8 cellular contexts compared by ENCODE assay signal in the genomic region with DNA sequence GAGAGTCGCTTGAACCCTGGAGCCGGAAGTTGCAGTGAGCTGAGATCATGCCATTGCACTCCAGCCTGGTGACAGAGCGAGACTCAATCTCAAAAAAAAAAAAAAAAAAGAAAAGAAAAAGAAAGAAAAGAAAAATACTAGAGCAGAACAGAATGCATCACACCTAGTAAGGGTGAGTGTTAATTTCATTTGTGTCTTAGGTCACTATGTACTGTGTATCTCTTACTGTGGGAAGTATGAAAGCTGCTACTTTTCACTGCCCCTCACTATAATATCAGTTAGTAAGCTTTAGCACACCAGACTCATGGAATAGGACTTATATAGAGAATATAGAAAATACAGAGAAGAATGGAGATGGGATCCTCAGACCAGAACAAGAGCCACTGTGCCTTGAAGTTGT. TPM values are rescaled to one million over a fixed set of nuclear protein-coding genes. Genes with fewer than 3 reads are reported as not detected.
A peak's percentile ranks its signal among the peaks of the same experiment; 100 is the strongest.
DNase-seq lines count a peak whose midpoint lies in the region; ATAC-seq, FAIRE-seq and TF ChIP-seq lines count a peak whose summit lies in the region.

No MANE protein-coding gene starts in this region.

- no peaks in the 10 kb centered on the region for H3K9me2 ChIP-seq in OCI-LY7 (ENCODE audit: insufficient read depth, low read length)

- intact Hi-C loops in OCI-LY7 (cut with micrococcal nuclease; ENCODE audit: unreplicated experiment) (loop anchor here (2.0 kb wide), 2 partner anchors 70 to 80 kb away; no protein-coding TSS in a partner anchor), HepG2 (cut with micrococcal nuclease; ENCODE audit: unreplicated experiment) (loop anchor here (1.0 to 2.0 kb wide), 2 partner anchors 28 to 80 kb away; no protein-coding TSS in a partner anchor)

- WGBS in A549 (ENCODE audit: missing lambda C conversion rate), result 96% methylated on average over 3 of the region's 3 CpGs
- 96% methylated on average over 3 of the region's 3 CpGs for WGBS in HepG2 (ENCODE audit: low lambda C conversion rate)

- no peak for TF ChIP-seq CTCF in A549 (IDR thresholded peaks at IDR 0.05)
- no peak for TF ChIP-seq CTCF in OCI-LY7 (conservative IDR thresholded peaks at IDR 0.05; ENCODE audit: low read length)
- no peak for TF ChIP-seq CTCF in HepG2 (CRISPR knock-in tag; IDR thresholded peaks at IDR 0.05)

- in situ Hi-C loops in HepG2 (cut with HindIII; ENCODE audit: extremely low pct_ligation_motif_present, low pct_unique_long_range_greater_than_20kb), result loop anchor here (5.0 kb wide), 1 partner anchor 39 kb away; no protein-coding TSS in a partner anchor

- H4K20me1 ChIP-seq in OCI-LY7 (ENCODE audit: insufficient read depth, low read length), result no peaks in the 10 kb centered on the region
- no peaks in the 10 kb centered on the region for H4K20me1 ChIP-seq in HepG2 (ENCODE audit: insufficient read depth, low read length)

- BruUV-seq in OCI-LY7 (replicated peaks; lab: Mats Ljungman, UMichigan), result no TSS peak
- BruUV-seq in HepG2 (replicated peaks; lab: Mats Ljungman, UMichigan), result no TSS peak

- H3K4me3 ChIP-seq in A549, result no peak overlapping the region
- no peak overlapping the region for H3K4me3 ChIP-seq in OCI-LY7 (ENCODE audit: low read depth, low read length, poor library complexity, severe bottlenecking)
- H3K4me3 ChIP-seq in HepG2 (replicated peaks in 1 of 3; ENCODE audit: insufficient read depth in 1 of 3, low read depth in 2 of 3, low read length in 3 of 3), result no peak overlapping the region

- CTCF ChIA-PET in A549 (lab: Yijun Ruan, JAX), result interaction anchor here (1.1 to 6.0 kb wide), 15 partner anchors 9 to 138 kb away, joined by 3 to 38 read pairs (median 10); partner anchors contain the start of gene ZBTB38
- CTCF ChIA-PET in OCI-LY7 (lab: Charles Lee; ENCODE audit: unreplicated experiment), result interaction anchor here (0.5 to 1.6 kb wide), 4 partner anchors 10 to 209 kb away, joined by 3 to 4 read pairs (median 4); partner anchors contain the start of gene PXYLP1
- CTCF ChIA-PET in HepG2 (lab: Yijun Ruan, JAX; ENCODE audit: low intra/inter-chr PET ratio, low total read pairs), result interaction anchor here (2.0 to 2.7 kb wide), 2 partner anchors 80 to 129 kb away, joined by 8 to 23 read pairs; no protein-coding TSS in a partner anchor

- H2AFZ ChIP-seq in OCI-LY7 (ENCODE audit: low read length) (peak overlapping the region; percentile 32; the same call in 1 of the 2 replicates), HepG2 (ENCODE audit: low read length) (no peak overlapping the region)

- no peaks in the 10 kb centered on the region for H3K79me2 ChIP-seq in OCI-LY7 (ENCODE audit: insufficient read depth, low read depth, low read length)
- peaks cover 21% of the 10 kb centered on the region for H3K79me2 ChIP-seq in HepG2 (ENCODE audit: insufficient read depth, low read length)

- no peak for DNase-seq in A549 (ENCODE audit: low read depth in 1 of 2, low spot score in 1 of 2)
- DNase-seq in OCI-LY7 (ENCODE audit: low spot score), result no peak
- DNase-seq in HepG2 (ENCODE audit: low spot score), result no peak
- no peak for DNase-seq in HuH-7 (ENCODE audit: low spot score)
- DNase-seq in germinal center (ENCODE audit: low spot score), result no peak
- DNase-seq in SW 1271 (lab: John Stamatoyannopoulos, UW), result no peak
- DNase-seq in GF-D8 (lab: John Stamatoyannopoulos, UW), result no peak

- TF ChIP-seq POLR2A in A549 (IDR thresholded peaks at IDR 0.05; ENCODE audit: low read length) (no peak), HepG2 (IDR thresholded peaks at IDR 0.05; ENCODE audit: insufficient read depth in 1 of 2, low read depth in 2 of 2, low read length in 2 of 2) (no peak)

- H3K4me2 ChIP-seq in A549 (no peak overlapping the region), OCI-LY7 (ENCODE audit: low read length) (peak overlapping the region; percentile 31; the same call in 1 of the 2 replicates), HepG2 (ENCODE audit: low read depth, low read length) (no peak overlapping the region)

- POLR2A ChIA-PET in A549 (lab: Yijun Ruan, JAX) (no interaction called here), OCI-LY7 (lab: Charles Lee) (interaction anchor here (0.6 to 1.4 kb wide), 9 partner anchors 8 to 326 kb away, joined by 3 to 9 read pairs (median 4); no protein-coding TSS in a partner anchor), HepG2 (lab: Yijun Ruan, JAX) (interaction anchor here (0.7 to 1.3 kb wide), 3 partner anchors 9 to 129 kb away, joined by 5 to 6 read pairs (median 6); no protein-coding TSS in a partner anchor)

- H3K27ac ChIP-seq in A549 (peak overlapping the region; percentile 4 to 68; a peak in 4 of 6 replicates), OCI-LY7 (ENCODE audit: low read depth, low read length, poor library complexity, severe bottlenecking) (no peak overlapping the region), HepG2 (ENCODE audit: extremely low read length, insufficient read depth, low read length) (peak overlapping the region; percentile 66)

- no peak for TF ChIP-seq EP300 in A549 (IDR thresholded peaks at IDR 0.05)
- no peak for TF ChIP-seq EP300 in HepG2 (IDR thresholded peaks at IDR 0.05; ENCODE audit: low read depth in 2 of 2, low read length in 2 of 2)
- TF ChIP-seq EP300 in HepG2 (CRISPR knock-in tag; IDR thresholded peaks at IDR 0.05; ENCODE audit: borderline replicate concordance), result no peak

- FAIRE-seq in A549 (lab: Jason Lieb, UNC) (no peak), HepG2 (lab: Jason Lieb, UNC) (no peak)

- no peak for TF ChIP-seq RAD21 in A549 (conservative IDR thresholded peaks at IDR 0.05 in 1 of 2, IDR thresholded peaks at IDR 0.05 in 1 of 2)
- TF ChIP-seq RAD21 in HepG2 (CRISPR knock-in tag; IDR thresholded peaks at IDR 0.05), result no peak

- H3K4me1 ChIP-seq in A549 (peaks cover 31% of the 10 kb centered on the region), OCI-LY7 (ENCODE audit: insufficient read depth, low read length, poor library complexity, severe bottlenecking) (peaks cover 12% of the 10 kb centered on the region), HepG2 (ENCODE audit: insufficient read depth, low read length) (peaks cover 40% of the 10 kb centered on the region)

- peak; percentile 22 to 40; a peak in 3 of 6 replicates for ATAC-seq in A549
- peak; percentile 5 for ATAC-seq in GM19463 (IDR thresholded peaks at IDR 0.05; ENCODE audit: unreplicated experiment)
- ATAC-seq in HepG2, result peak; percentile 51

- H3K27me3 ChIP-seq in HepG2 (ENCODE audit: control insufficient read depth in 1 of 2, insufficient read depth in 2 of 2, low read length in 2 of 2), result no peaks in the 10 kb centered on the region

- H3K36me3 ChIP-seq in OCI-LY7 (ENCODE audit: insufficient read depth, low read length), result no peaks in the 10 kb centered on the region
- peaks cover 21 to 65% of the 10 kb centered on the region in 2 experiments for H3K36me3 ChIP-seq in HepG2 (replicated peaks in 1 of 2; ENCODE audit: control insufficient read depth in 1 of 2, insufficient read depth in 2 of 2, low read length in 2 of 2)

- H3K9me3 ChIP-seq in A549 (no peaks in the 10 kb centered on the region), OCI-LY7 (ENCODE audit: low read length) (no peaks in the 10 kb centered on the region), HepG2 (ENCODE audit: low read length) (no peaks in the 10 kb centered on the region)

- no peak overlapping the region for H3K9ac ChIP-seq in HepG2 (ENCODE audit: insufficient read depth, low read depth, low read length)

TF ChIP-seq in A549, 52 proteins besides CTCF, POLR2A, EP300 and RAD21 (continues in another document):
- no peak for TF ChIP-seq SMC3 (IDR thresholded peaks at IDR 0.05)
- no peak for TF ChIP-seq MAFK (IDR thresholded peaks at IDR 0.05; ENCODE audit: partially characterized antibody)
- TF ChIP-seq SREBF2 (IDR thresholded peaks at IDR 0.05), result no peak
- no peak for TF ChIP-seq PHF8 (IDR thresholded peaks at IDR 0.05; ENCODE audit: borderline replicate concordance, low read depth)
- no peak for TF ChIP-seq FOSB (CRISPR knock-in tag; IDR thresholded peaks at IDR 0.05)
- no peak for TF ChIP-seq HOXB13 (CRISPR knock-in tag; IDR thresholded peaks at IDR 0.05; ENCODE audit: low read depth)

RNA-seq across cellular contexts. Expression of gene RASA2, which starts 45.9 kb away (rescaled TPM):
- polyA plus RNA-seq in A549 (2011; rRNA removed), result 9.2 and 12.0 TPM in 2 replicates
- polyA plus RNA-seq in A549 (2012; cell fraction: cytosol; rRNA removed), result 2.0 and 2.1 TPM in 2 replicates
- polyA plus RNA-seq in A549 (2012; cell fraction: nucleus; rRNA removed), result 2.7 and 3.1 TPM in 2 replicates
- 5.0 to 6.8 TPM (median 6.7 TPM) in 3 replicates for polyA plus RNA-seq in A549 (2017; fragmentation: RNase III; extraction: RNeasy Plus Mini Kit Qiagen cat#74134 plus additional on column Dnase treatment)
- polyA minus RNA-seq in A549 (2011; rRNA and poly(A)+ RNA removed), result 4.9 and 7.9 TPM in 2 replicates
- total RNA-seq in OCI-LY7 (2014; rRNA removed; shearing (Covaris generic)), result 11.0 and 13.0 TPM in 2 replicates
- total RNA-seq in OCI-LY7 (2022), result 21.7 and 27.8 TPM in 2 replicates
- total RNA-seq in HepG2 (2016; rRNA removed; fragmentation: Illumina TruSeq; extraction: Trizol), result 8.5 and 10.7 TPM in 2 replicates
- total RNA-seq in HepG2 (2016; cell fraction: cytosol; rRNA removed; fragmentation: Illumina TruSeq; extraction: Trizol; ENCODE audit: low read depth), result 3.6 and 5.2 TPM in 2 replicates
- total RNA-seq in HepG2 (2016; cell fraction: insoluble cytoplasmic fraction; rRNA removed; fragmentation: Illumina TruSeq; extraction: Trizol), result 8.6 and 10.3 TPM in 2 replicates
- total RNA-seq in HepG2 (2016; cell fraction: membrane; rRNA removed; fragmentation: Illumina TruSeq; extraction: Trizol), result 3.4 and 4.9 TPM in 2 replicates
- 14.0 and 14.2 TPM in 2 replicates for total RNA-seq in HepG2 (2016; cell fraction: nucleus; rRNA removed; fragmentation: Illumina TruSeq; extraction: Trizol)
- polyA plus RNA-seq in HepG2 (2011; rRNA removed), result 4.8 and 5.4 TPM in 2 replicates
- polyA plus RNA-seq in HepG2 (2011; cell fraction: cytosol; rRNA removed), result 1.7 and 2.9 TPM in 2 replicates
- 5.9 and 7.2 TPM in 2 replicates for polyA plus RNA-seq in HepG2 (2011; cell fraction: nucleus; rRNA removed)
- 4.2 and 4.9 TPM in 2 replicates for polyA plus RNA-seq in HepG2 (2012)
- 0.27 and 0.46 TPM in 2 replicates for polyA plus RNA-seq in HepG2 (2016; cell fraction: cytosol; fragmentation: Illumina TruSeq; extraction: Trizol; ENCODE audit: low read depth)
- 6.2 and 6.4 TPM in 2 replicates for polyA plus RNA-seq in HepG2 (2016; cell fraction: insoluble cytoplasmic fraction; fragmentation: Illumina TruSeq; extraction: Trizol; ENCODE audit: low read depth)
- polyA plus RNA-seq in HepG2 (2016; cell fraction: membrane; fragmentation: Illumina TruSeq; extraction: Trizol; ENCODE audit: low read depth), result 1.2 TPM in 2 replicates
- polyA plus RNA-seq in HepG2 (2016; cell fraction: nucleus; fragmentation: Illumina TruSeq; extraction: Trizol; ENCODE audit: insufficient read depth, low read depth), result 13.4 and 13.5 TPM in 2 replicates
- polyA minus RNA-seq in HepG2 (2011; rRNA and poly(A)+ RNA removed; ENCODE audit: low replicate concordance), result 2.8 and 4.0 TPM in 2 replicates
- 6.3 and 7.7 TPM in 2 replicates for polyA minus RNA-seq in HepG2 (2011; cell fraction: cytosol; rRNA and poly(A)+ RNA removed)
- 19.6 and 20.8 TPM in 2 replicates for polyA minus RNA-seq in HepG2 (2011; cell fraction: nucleus; rRNA and poly(A)+ RNA removed)
